ENCODE assay signal across 8 cellular contexts in genomic region chr22:37802310-37803194, GRCh38. TPM values are rescaled to one million over a fixed set of nuclear protein-coding genes. Genes with fewer than 3 reads are reported as not detected.
DNase-seq lines count a peak whose midpoint lies in the region; ATAC-seq and TF ChIP-seq lines count a peak whose summit lies in the region.

No MANE protein-coding gene starts in this region.

- H2AFZ ChIP-seq in HCT116 (ENCODE audit: low read depth, low read length, poor library complexity, severe bottlenecking): peak overlapping the region; percentile 74

- peaks cover 57 to 64% (median 59%) of the 10 kb centered on the region in 3 donors for H3K27me3 Mint-ChIP-seq in CD14-positive monocyte (ENCODE audit: low read depth in 3 of 3)

- H3K4me1 Mint-ChIP-seq in CD14-positive monocyte: peaks cover 45% of the 10 kb centered on the region

- H3K4me3 Mint-ChIP-seq in CD14-positive monocyte: peak overlapping the region; percentile 75 to 88

- H3K4me3 ChIP-seq in HCT116 (replicated peaks in 1 of 2; ENCODE audit: low read depth in 1 of 2, low read length in 2 of 2) (peak overlapping the region; percentile 48 to 61), SJCRH30 (peak overlapping the region; percentile 61), duodenal mucosa (ENCODE audit: low read depth in 1 of 2, low read length in 2 of 2) (peak overlapping the region; percentile 79 to 81), lower leg skin (ENCODE audit: low read depth, poor library complexity, severe bottlenecking) (peak overlapping the region; percentile 47)

- POLR2A ChIA-PET in HCT116 (lab: Charles Lee): interaction anchor here (1.0 kb wide), 1 partner anchor 20 kb away, joined by 3 read pairs; no protein-coding TSS in a partner anchor

- H3K9ac ChIP-seq in HCT116 (ENCODE audit: low read length) (peak overlapping the region; percentile 66), duodenal mucosa (ENCODE audit: low read depth in 1 of 2, low read length in 2 of 2) (peak overlapping the region; percentile 61 to 66)

- peaks cover 0 to 17% (median 7%) of the 10 kb centered on the region in 7 donors for H3K9me3 Mint-ChIP-seq in CD14-positive monocyte

- no peaks in the 10 kb centered on the region for H3K9me2 ChIP-seq in HCT116 (ENCODE audit: insufficient read depth)

- H3K9me3 ChIP-seq in HCT116 (ENCODE audit: control insufficient read depth in 1 of 2, insufficient read depth in 1 of 2, low read depth in 1 of 2, low read length in 2 of 2): no peaks in the 10 kb centered on the region
- no peaks in the 10 kb centered on the region for H3K9me3 ChIP-seq in SJCRH30 (replicated peaks)
- no peaks in the 10 kb centered on the region for H3K9me3 ChIP-seq in duodenal mucosa (ENCODE audit: control insufficient read depth in 1 of 2, low read length in 2 of 2)

- H3K79me2 ChIP-seq in HCT116 (ENCODE audit: insufficient read depth, low read length): peaks cover 24% of the 10 kb centered on the region

- intact Hi-C loops in CD14-positive monocyte (cut with micrococcal nuclease) (loop anchor here in 1 of 2 donors (10.0 kb wide), 1 partner anchor 118 kb away; the partner anchor contains the start of gene NOL12), HCT116 (cut with micrococcal nuclease) (no loop called here), lower leg skin (cut with DNase I; ENCODE audit: low total_unique reads) (no loop called here)

- H3K4me1 ChIP-seq in HCT116 (ENCODE audit: control insufficient read depth in 1 of 2, insufficient read depth in 2 of 2, low read length in 2 of 2) (peaks cover 16 to 52% of the 10 kb centered on the region in 2 experiments; a peak in 3 of 4 replicates), SJCRH30 (peaks cover 16% of the 10 kb centered on the region), duodenal mucosa (ENCODE audit: control insufficient read depth in 1 of 2, insufficient read depth in 2 of 2, low read length in 2 of 2) (peaks cover 16 to 35% of the 10 kb centered on the region in 2 donors)

- 2% methylated on average over 61 to 62 of the region's 63 CpGs for WGBS in lower leg skin, 2 donors

- DNase-seq in CD14-positive monocyte (ENCODE audit: low spot score) (no peak), HCT116 (ENCODE audit: low read depth, low spot score) (no peak), SJCRH30 (peak; percentile 45 to 63), lower leg skin (ENCODE audit: low spot score in 2 of 2) (peak in 1 of 2 donors; percentile 93), superior temporal gyrus (ENCODE audit: extremely low spot score) (peak; percentile 45)

- CTCF ChIA-PET in HCT116 (lab: Charles Lee): no interaction called here

- TF ChIP-seq RAD21 in HCT116 (IDR thresholded peaks at IDR 0.05; ENCODE audit: low read depth): no peak

- no peak for TF ChIP-seq CTCF in CD14-positive monocyte (IDR thresholded peaks at IDR 0.05)
- TF ChIP-seq CTCF in HCT116 (IDR thresholded peaks at IDR 0.05 in 2 of 3, conservative IDR thresholded peaks at IDR 0.05 in 1 of 3; ENCODE audit: borderline replicate concordance in 1 of 3, insufficient read depth in 1 of 3, low read depth in 2 of 3, low read length in 2 of 3): no peak
- TF ChIP-seq CTCF in lower leg skin (IDR thresholded peaks at IDR 0.05): no peak

- no TSS peak for BruUV-seq in HCT116 (replicated peaks; lab: Mats Ljungman, UMichigan)

- peak overlapping the region in 1 of 7 donors; percentile 46 for H3K27ac Mint-ChIP-seq in CD14-positive monocyte

- no peak for TF ChIP-seq POLR2A in HCT116 (IDR thresholded peaks at IDR 0.05; ENCODE audit: borderline replicate concordance, extremely low read depth, insufficient read depth, insufficient read length)
- TF ChIP-seq POLR2A in lower leg skin (IDR thresholded peaks at IDR 0.05): no peak

- H3K27me3 ChIP-seq in HCT116 (ENCODE audit: insufficient read depth, low read length) (no peaks in the 10 kb centered on the region), SJCRH30 (0 out of 2 replicates have a peak, but pooled peaks cover 2% of the 10 kb centered on the region), duodenal mucosa (ENCODE audit: control insufficient read depth in 1 of 2, insufficient read depth in 2 of 2, low read length in 2 of 2) (no peaks in the 10 kb centered on the region)

- RAD21 ChIA-PET in HCT116 (lab: Charles Lee; ENCODE audit: low non-redundant PET in 1 of 2, low total read pairs in 2 of 2, uncharacterized antibody in 2 of 2, unreplicated experiment in 2 of 2): no interaction called here

- no peaks in the 10 kb centered on the region for H3K36me3 ChIP-seq in HCT116 (ENCODE audit: control insufficient read depth in 1 of 2, insufficient read depth in 2 of 2, low read length in 2 of 2)
- H3K36me3 ChIP-seq in SJCRH30: no peaks in the 10 kb centered on the region
- H3K36me3 ChIP-seq in duodenal mucosa (ENCODE audit: control insufficient read depth in 1 of 2, insufficient read depth in 2 of 2, low read length in 2 of 2): no peaks in the 10 kb centered on the region

- peaks cover 8 to 16% of the 10 kb centered on the region in 2 donors for H3K36me3 Mint-ChIP-seq in CD14-positive monocyte

- no peaks in the 10 kb centered on the region for H4K20me1 ChIP-seq in HCT116 (ENCODE audit: insufficient read depth)

- H3K27ac ChIP-seq in HCT116 (ENCODE audit: low read depth, low read length) (peak overlapping the region; percentile 63), SJCRH30 (no peak overlapping the region), duodenal mucosa (ENCODE audit: low read depth, low read length) (no peak overlapping the region)

- peak overlapping the region; percentile 89 for H3K4me2 ChIP-seq in HCT116 (ENCODE audit: low read length)

- ATAC-seq in HCT116 (peak; percentile 31; the same call in 1 of the 2 replicates), HG02852 (IDR thresholded peaks at IDR 0.05; ENCODE audit: unreplicated experiment) (no peak), GM21367 (IDR thresholded peaks at IDR 0.05; ENCODE audit: unreplicated experiment) (no peak)

TF ChIP-seq in HCT116, 20 proteins besides CTCF, POLR2A, EP300 and RAD21 (continues in another document):
- TF ChIP-seq ZNF274 (IDR thresholded peaks at IDR 0.05; ENCODE audit: low read depth, low read length): no peak
- peak; percentile 7; the same call in 1 of the 2 replicates for TF ChIP-seq ZFX (IDR thresholded peaks at IDR 0.05)
- no peak for TF ChIP-seq CBX3 (IDR thresholded peaks at IDR 0.05; ENCODE audit: low read depth)
- no peak for TF ChIP-seq FOSL1 (IDR thresholded peaks at IDR 0.05; ENCODE audit: low read depth)
- TF ChIP-seq MAX (IDR thresholded peaks at IDR 0.05): no peak
- TF ChIP-seq REST (IDR thresholded peaks at IDR 0.05; ENCODE audit: low read depth): no peak
- no peak for TF ChIP-seq SRF (IDR thresholded peaks at IDR 0.05; ENCODE audit: low read depth)
- TF ChIP-seq ELF1 (IDR thresholded peaks at IDR 0.05; ENCODE audit: borderline replicate concordance, low read depth): no peak

RNA-seq across cellular contexts. Expression of gene GCAT, which starts 5.2 kb away (rescaled TPM):
- polyA plus RNA-seq in CD14-positive monocyte: 1 to 10 TPM; 1.1 to 1.9 TPM
- total RNA-seq in HCT116 (2021; ENCODE audit: unreplicated experiment) (88.7 TPM), lower leg skin (10 to 100 TPM; 12.5 to 20.4 (median 16.2) TPM)
- 92.9 and 111 TPM in 2 replicates for polyA plus RNA-seq in HCT116 (2012)
- total RNA-seq in SJCRH30 (2014; rRNA removed; shearing (Covaris generic)): 14.2 and 15.0 TPM in 2 replicates

RNA-seq across cellular contexts. Expression of gene GALR3, which starts 20.6 kb away (rescaled TPM):
- not detected for polyA plus RNA-seq in CD14-positive monocyte
- total RNA-seq in HCT116 (2021; ENCODE audit: unreplicated experiment): 0.32 TPM
- 0.12 TPM in 1 of 2 replicates, not detected in the other for polyA plus RNA-seq in HCT116 (2012)
- not detected in 2 replicates for total RNA-seq in SJCRH30 (2014; rRNA removed; shearing (Covaris generic))
- total RNA-seq in lower leg skin: not detected

RNA-seq across cellular contexts. Expression of gene ANKRD54, which starts 41.6 kb away (rescaled TPM):
- 1 to 10 TPM; 7.4 to 9.5 TPM for polyA plus RNA-seq in CD14-positive monocyte
- total RNA-seq in HCT116 (2021; ENCODE audit: unreplicated experiment): 29.8 TPM
- 25.5 and 27.9 TPM in 2 replicates for polyA plus RNA-seq in HCT116 (2012)
- total RNA-seq in SJCRH30 (2014; rRNA removed; shearing (Covaris generic)): 17.1 and 18.2 TPM in 2 replicates
- total RNA-seq in lower leg skin: 10 to 100 TPM; 36.2 to 61.6 (median 53.0) TPM

RNA-seq across cellular contexts. Expression of gene EIF3L, which starts 46.7 kb away (rescaled TPM):
- polyA plus RNA-seq in CD14-positive monocyte: 100 to 1,000 TPM; 209 to 246 TPM
- total RNA-seq in HCT116 (2021; ENCODE audit: unreplicated experiment): 687 TPM
- polyA plus RNA-seq in HCT116 (2012): 1,071 and 1,188 TPM in 2 replicates
- 647 and 707 TPM in 2 replicates for total RNA-seq in SJCRH30 (2014; rRNA removed; shearing (Covaris generic))
- total RNA-seq in lower leg skin: 100 to 1,000 TPM; 392 to 558 (median 489) TPM

Comparison
In these comparisons a context has a peak if more than half of its experiments do, and no peak if none do; other contexts are left out.
1. DNase-seq: peak in SJCRH30 (2 of 2) and superior temporal gyrus (single experiment); none in CD14-positive monocyte (single experiment) and HCT116 (single experiment).
2. Peak in every context shown above with its lines, with median percentiles within 50 percentile points of each other: H3K4me3 ChIP-seq.